In genomic region chr9:132015866-132016265, GRCh38 we compare ENCODE assay signal across 8 cellular contexts.
"Had no signal": no experiment of that assay in that cellular context is flagged by ENCODE, and none has a peak within 500 bp of the region (broad histone marks: within the 10 kb centered on the region; RNA-seq: fewer than 3 reads in every experiment).

No MANE protein-coding gene starts in this region.

- ATAC-seq: GM23338, HCT116 had no signal

- H3K9ac ChIP-seq: KMS-11 had no signal

- H3K4me3 ChIP-seq: GM23338, HAP-1 had no signal

- H3K4me2 ChIP-seq: GM23338, KMS-11 had no signal

- DNase-seq: H7, HFFc6, KBM-7 had no signal

- H2AFZ ChIP-seq: GM23338 had no signal

- H3K9me3 ChIP-seq: HAP-1 had no signal

- H3K27ac ChIP-seq: HL-60, KMS-11 had no signal
